ENCODE assay signal across 8 cellular contexts in genomic region chr1:59926381-59927243, GRCh38. TPM values are rescaled to one million over a fixed set of nuclear protein-coding genes. Genes with fewer than 3 reads are reported as not detected.
DNase-seq lines count a peak whose midpoint lies in the region; ATAC-seq and TF ChIP-seq lines count a peak whose summit lies in the region.

TSS of gene CYP2J2 (minus strand) at chr1:59926773. CDS start at chr1:59926746, 27 bp downstream.

- TF ChIP-seq CTCF in WERI-Rb-1 (IDR thresholded peaks at IDR 0.05; ENCODE audit: low read depth, low read length) (no peak), chondrocyte (IDR thresholded peaks at IDR 0.05) (no peak)

- H3K9me3 ChIP-seq in WERI-Rb-1 (ENCODE audit: severe bottlenecking) = no peaks in the 10 kb centered on the region

- H3K4me3 Mint-ChIP-seq in chondrocyte (ENCODE audit: unreplicated experiment) = peak within 1 kb of the TSS; percentile 71

- H3K4me1 Mint-ChIP-seq in chondrocyte (ENCODE audit: low read depth) = peaks cover 5% of the 10 kb centered on the region

- ATAC-seq in GM21390 (IDR thresholded peaks at IDR 0.05; ENCODE audit: unreplicated experiment) (peak; percentile 86), left lobe of liver (peak; percentile 98)

- peaks cover 24% of the 10 kb centered on the region for H3K9me3 Mint-ChIP-seq in chondrocyte (ENCODE audit: low read depth)

- peak within 1 kb of the TSS; percentile 56 for H3K4me3 ChIP-seq in WERI-Rb-1 (ENCODE audit: low read depth, low read length)

- peak; percentile 20 for DNase-seq in CD1c-positive myeloid dendritic cell (ENCODE audit: extremely low spot score)
- DNase-seq in M059J (ENCODE audit: low read depth) = peak; percentile 46
- peak; percentile 62 for DNase-seq in WERI-Rb-1
- DNase-seq in chondrocyte (ENCODE audit: low spot score) = no peak
- peak; percentile 89 for DNase-seq in left lobe of liver (ENCODE audit: low spot score)
- peak; percentile 16 for DNase-seq in stimulated activated CD4-positive, alpha-beta T cell treated with anti-CD3 and anti-CD28 coated beads, Interleukin-2, amount 100 ng/mL, for 4 hours (ENCODE audit: low read depth)
- DNase-seq in NCI-H1048 (lab: John Stamatoyannopoulos, UW) = no peak

- H3K27ac Mint-ChIP-seq in chondrocyte (ENCODE audit: unreplicated experiment) = no peak within 1 kb of the TSS

- no peaks in the 10 kb centered on the region for H3K27me3 ChIP-seq in WERI-Rb-1 (ENCODE audit: insufficient read depth, low read depth, severe bottlenecking)

- no peaks in the 10 kb centered on the region for H3K36me3 ChIP-seq in WERI-Rb-1

- peaks cover 12% of the 10 kb centered on the region for H3K36me3 Mint-ChIP-seq in chondrocyte (ENCODE audit: low read depth)

- no peak within 1 kb of the TSS for H3K27ac ChIP-seq in WERI-Rb-1

- peaks cover 42% of the 10 kb centered on the region for H3K27me3 Mint-ChIP-seq in chondrocyte (ENCODE audit: low read depth)

RNA-seq across cellular contexts. Expression of gene CYP2J2, which starts in this region (rescaled TPM):
- total RNA-seq in M059J (2014; rRNA removed; shearing (Covaris generic)) = 1.7 and 3.2 TPM in 2 replicates
- total RNA-seq in chondrocyte (0.22 to 0.44 TPM (median 0.32 TPM) in 3 replicates), left lobe of liver (61.9 TPM)

Comparison
In these comparisons a context has a peak if more than half of its experiments do, and no peak if none do; other contexts are left out.
1. RNA of gene CYP2J2 (total RNA-seq): 61.9 TPM in left lobe of liver (single experiment); 1.7 to 3.2 TPM in M059J and 0.22 to 0.44 TPM in chondrocyte; every median in the first group is over 10 times any median in the second.
2. DNase-seq: peak in CD1c-positive myeloid dendritic cell (single experiment), M059J (single experiment), WERI-Rb-1 (single experiment), left lobe of liver (single experiment) and stimulated activated CD4-positive, alpha-beta T cell treated with anti-CD3 and anti-CD28 coated beads, Interleukin-2, amount 100 ng/mL, for 4 hours (single experiment); none in chondrocyte (single experiment) and NCI-H1048 (single experiment).